Comparison of ENCODE assay signal across 11 cellular contexts in genomic region chr11:47225552-47226137, GRCh38. TPM values are rescaled to one million over a fixed set of nuclear protein-coding genes. Genes with fewer than 3 reads are reported as not detected.
DNase-seq lines count a peak whose midpoint lies in the region; ATAC-seq and TF ChIP-seq lines count a peak whose summit lies in the region.
"Had no signal": no experiment of that assay in that cellular context is flagged by ENCODE, and none has a peak within 500 bp of the region (broad histone marks: within the 10 kb centered on the region; RNA-seq: fewer than 3 reads in every experiment).

No MANE protein-coding gene starts in this region.

- H3K4me3 Mint-ChIP-seq in activated T-helper 2 cell treated with anti-CD3 and anti-CD28 coated beads, Interferon-gamma antibody, Interleukin-2, Interleukin-4, amounts not matched to agents 10 μg/mL and 5 μg/mL and 100 μg/mL, durations not matched to agents 14 hours and 24 hours and 36 hours (ENCODE audit: low read depth) = peak overlapping the region; percentile 40

- TF ChIP-seq CTCF in upper lobe of right lung (IDR thresholded peaks at IDR 0.05) = no peak
- TF ChIP-seq CTCF in GM13976 (IDR thresholded peaks at IDR 0.05; ENCODE audit: borderline replicate concordance, control extremely low read depth, extremely low read depth, insufficient read depth, missing control alignments) = no peak

- H3K4me1 Mint-ChIP-seq in activated T-helper 2 cell treated with anti-CD3 and anti-CD28 coated beads, Interferon-gamma antibody, Interleukin-2, Interleukin-4, amounts not matched to agents 10 μg/mL and 5 μg/mL and 100 μg/mL, durations not matched to agents 14 hours and 24 hours and 36 hours (ENCODE audit: low read depth) = peaks cover 33% of the 10 kb centered on the region

- intact Hi-C loops in activated T-helper 2 cell treated with anti-CD3 and anti-CD28 coated beads, Interferon-gamma antibody, Interleukin-2, Interleukin-4, amounts not matched to agents 10 μg/mL and 5 μg/mL and 100 μg/mL, durations not matched to agents 14 hours and 24 hours and 36 hours (cut with micrococcal nuclease) = loop anchor here (1.0 kb wide), 1 partner anchor 9 kb away; no protein-coding TSS in a partner anchor
- intact Hi-C loops in upper lobe of right lung (cut with DNase I) (no loop called here), Right ventricle myocardium inferior (cut with DNase I) (no loop called here), cardiac septum (cut with DNase I) (no loop called here)

- no peaks in the 10 kb centered on the region for H3K27me3 ChIP-seq in upper lobe of right lung

- no peaks in the 10 kb centered on the region for H3K9me3 Mint-ChIP-seq in activated T-helper 2 cell treated with anti-CD3 and anti-CD28 coated beads, Interferon-gamma antibody, Interleukin-2, Interleukin-4, amounts not matched to agents 10 μg/mL and 5 μg/mL and 100 μg/mL, durations not matched to agents 14 hours and 24 hours and 36 hours

- peak; percentile 71 for ATAC-seq in HG03064 (IDR thresholded peaks at IDR 0.05; ENCODE audit: low read depth, unreplicated experiment)
- peak; percentile 60 for ATAC-seq in upper lobe of right lung
- no peak for ATAC-seq in Right ventricle myocardium inferior

- H3K27ac ChIP-seq in upper lobe of right lung = no peak overlapping the region
- H3K27ac ChIP-seq: C4-2B, epithelial cell of prostate had no signal

- H3K36me3 Mint-ChIP-seq in activated T-helper 2 cell treated with anti-CD3 and anti-CD28 coated beads, Interferon-gamma antibody, Interleukin-2, Interleukin-4, amounts not matched to agents 10 μg/mL and 5 μg/mL and 100 μg/mL, durations not matched to agents 14 hours and 24 hours and 36 hours (ENCODE audit: low read depth) = peaks cover 80% of the 10 kb centered on the region

- peaks cover 55% of the 10 kb centered on the region for H3K36me3 ChIP-seq in upper lobe of right lung

- in situ Hi-C loops in GM13976 (cut with MboI; ENCODE audit: low sequenced_read_pairs, unreplicated experiment) = no loop called here

- no peaks in the 10 kb centered on the region for H3K4me1 ChIP-seq in upper lobe of right lung

- H3K9me3 ChIP-seq in upper lobe of right lung = no peaks in the 10 kb centered on the region

- peak overlapping the region; percentile 84 for H3K27ac Mint-ChIP-seq in activated T-helper 2 cell treated with anti-CD3 and anti-CD28 coated beads, Interferon-gamma antibody, Interleukin-2, Interleukin-4, amounts not matched to agents 10 μg/mL and 5 μg/mL and 100 μg/mL, durations not matched to agents 14 hours and 24 hours and 36 hours

- DNase-seq in stimulated activated CD4-positive, alpha-beta T cell treated with anti-CD3 and anti-CD28 coated beads, Interleukin-4, amount 100 ng/mL, for 1 hour = peak; percentile 21
- no peak for DNase-seq in stimulated activated CD4-positive, alpha-beta T cell treated with anti-CD3 and anti-CD28 coated beads, Interleukin-12 subunit alpha, Interleukin-12 subunit beta, amount 100 ng/mL, for 4 hours
- peak; percentile 34 for DNase-seq in activated T-helper 2 cell treated with anti-CD3 and anti-CD28 coated beads, Interferon-gamma antibody, Interleukin-2, Interleukin-4, amounts not matched to agents 10 μg/mL and 5 μg/mL and 100 μg/mL, durations not matched to agents 14 hours and 24 hours and 36 hours (ENCODE audit: low spot score)
- no peak for DNase-seq in upper lobe of right lung
- no peak for DNase-seq in Right ventricle myocardium inferior (ENCODE audit: missing footprints)
- DNase-seq in cardiac septum (ENCODE audit: low spot score) = no peak
- DNase-seq in GM13976 (ENCODE audit: low spot score) = no peak
- DNase-seq: NCI-H510A had no signal

- no peak overlapping the region for H3K4me3 ChIP-seq in upper lobe of right lung

- no peaks in the 10 kb centered on the region for H3K27me3 Mint-ChIP-seq in activated T-helper 2 cell treated with anti-CD3 and anti-CD28 coated beads, Interferon-gamma antibody, Interleukin-2, Interleukin-4, amounts not matched to agents 10 μg/mL and 5 μg/mL and 100 μg/mL, durations not matched to agents 14 hours and 24 hours and 36 hours (ENCODE audit: low read depth)

RNA-seq across cellular contexts. Expression of gene DDB2, which starts 10.9 kb away (rescaled TPM):
- total RNA-seq in activated T-helper 2 cell treated with anti-CD3 and anti-CD28 coated beads, Interferon-gamma antibody, Interleukin-2, Interleukin-4, amounts not matched to agents 10 μg/mL and 5 μg/mL and 100 μg/mL, durations not matched to agents 14 hours and 24 hours and 36 hours = 158 and 161 TPM in 2 replicates
- total RNA-seq in upper lobe of right lung (49.6 TPM), Right ventricle myocardium inferior (10.3 TPM), cardiac septum (13.9 TPM)

RNA-seq across cellular contexts. Expression of gene ACP2, which starts 23.0 kb away (rescaled TPM):
- total RNA-seq in activated T-helper 2 cell treated with anti-CD3 and anti-CD28 coated beads, Interferon-gamma antibody, Interleukin-2, Interleukin-4, amounts not matched to agents 10 μg/mL and 5 μg/mL and 100 μg/mL, durations not matched to agents 14 hours and 24 hours and 36 hours = 23.2 and 24.5 TPM in 2 replicates
- total RNA-seq in upper lobe of right lung = 31.6 TPM
- total RNA-seq in Right ventricle myocardium inferior = 21.2 TPM
- total RNA-seq in cardiac septum = 17.3 TPM

RNA-seq across cellular contexts. Expression of gene NR1H3, which starts 32.2 kb away (rescaled TPM):
- 10.8 and 11.4 TPM in 2 replicates for total RNA-seq in activated T-helper 2 cell treated with anti-CD3 and anti-CD28 coated beads, Interferon-gamma antibody, Interleukin-2, Interleukin-4, amounts not matched to agents 10 μg/mL and 5 μg/mL and 100 μg/mL, durations not matched to agents 14 hours and 24 hours and 36 hours
- 44.1 TPM for total RNA-seq in upper lobe of right lung
- 22.3 TPM for total RNA-seq in Right ventricle myocardium inferior
- total RNA-seq in cardiac septum = 7.1 TPM

RNA-seq across cellular contexts. Expression of gene PACSIN3, which starts 39.4 kb away (rescaled TPM):
- total RNA-seq in activated T-helper 2 cell treated with anti-CD3 and anti-CD28 coated beads, Interferon-gamma antibody, Interleukin-2, Interleukin-4, amounts not matched to agents 10 μg/mL and 5 μg/mL and 100 μg/mL, durations not matched to agents 14 hours and 24 hours and 36 hours = 21.4 and 22.2 TPM in 2 replicates
- total RNA-seq in upper lobe of right lung = 36.9 TPM
- 177 TPM for total RNA-seq in Right ventricle myocardium inferior
- 295 TPM for total RNA-seq in cardiac septum

RNA-seq across cellular contexts. Expression of gene MADD, which starts 44.3 kb away (rescaled TPM):
- 83.2 and 89.4 TPM in 2 replicates for total RNA-seq in activated T-helper 2 cell treated with anti-CD3 and anti-CD28 coated beads, Interferon-gamma antibody, Interleukin-2, Interleukin-4, amounts not matched to agents 10 μg/mL and 5 μg/mL and 100 μg/mL, durations not matched to agents 14 hours and 24 hours and 36 hours
- total RNA-seq in upper lobe of right lung (50.1 TPM), Right ventricle myocardium inferior (40.2 TPM), cardiac septum (33.1 TPM)

Comparison
In these comparisons a context has a peak if more than half of its experiments do, and no peak if none do; other contexts are left out.
1. DNase-seq: peak in stimulated activated CD4-positive, alpha-beta T cell treated with anti-CD3 and anti-CD28 coated beads, Interleukin-4, amount 100 ng/mL, for 1 hour (single experiment) and activated T-helper 2 cell treated with anti-CD3 and anti-CD28 coated beads, Interferon-gamma antibody, Interleukin-2, Interleukin-4, amounts not matched to agents 10 μg/mL and 5 μg/mL and 100 μg/mL, durations not matched to agents 14 hours and 24 hours and 36 hours (single experiment); none in stimulated activated CD4-positive, alpha-beta T cell treated with anti-CD3 and anti-CD28 coated beads, Interleukin-12 subunit alpha, Interleukin-12 subunit beta, amount 100 ng/mL, for 4 hours (single experiment), upper lobe of right lung (single experiment), Right ventricle myocardium inferior (single experiment), cardiac septum (single experiment) and GM13976 (single experiment).